Comparison of ENCODE assay signal across 31 cellular contexts in genomic region chr1:29896300-29896699, GRCh38.
"Had no signal": no experiment of that assay in that cellular context is flagged by ENCODE, and none has a peak within 500 bp of the region (broad histone marks: within the 10 kb centered on the region; RNA-seq: fewer than 3 reads in every experiment).

No MANE protein-coding gene starts in this region.

- H3K27ac Mint-ChIP-seq: activated CD4-positive, alpha-beta memory T cell treated with anti-CD3 and anti-CD28 coated beads for 36 hours; activated CD4-positive, alpha-beta T cell treated with anti-CD3 and anti-CD28 coated beads for 36 hours; activated CD4-positive, alpha-beta T cell treated with anti-CD3 and anti-CD28 coated beads, Interleukin-2, amount 10 ng/mL, durations not matched to agents 24 days and 14 days; activated CD8-positive, alpha-beta memory T cell treated with anti-CD3 and anti-CD28 coated beads, Interleukin-2, amount 10 ng/mL, durations not matched to agents 7 days and 5 days; activated CD8-positive, alpha-beta T cell treated with anti-CD3 and anti-CD28 coated beads, Interleukin-2, amount 10 ng/mL, durations not matched to agents 7 days and 5 days; activated naive CD4-positive, alpha-beta T cell treated with anti-CD3 and anti-CD28 coated beads for 36 hours; activated naive CD4-positive, alpha-beta T cell treated with anti-CD3 and anti-CD28 coated beads, Interleukin-2, amount 50 U/mL, for 24 hours; activated naive CD8-positive, alpha-beta T cell treated with anti-CD3 and anti-CD28 coated beads for 36 hours; activated naive CD8-positive, alpha-beta T cell treated with anti-CD3 and anti-CD28 coated beads, Interleukin-2, amount 50 U/mL, for 24 hours; activated T-helper 1 cell treated with anti-CD3 and anti-CD28 coated beads, Interleukin-12 subunit alpha, Interleukin-12 subunit beta, Interleukin-2, Interleukin-4 antibody, amounts not matched to agents 30 ng/mL and 10 ng/mL and 1 ng/mL, durations not matched to agents 14 hours and 24 hours and 36 hours; activated T-helper 2 cell treated with anti-CD3 and anti-CD28 coated beads, Interferon-gamma antibody, Interleukin-2, Interleukin-4, amounts not matched to agents 10 μg/mL and 5 μg/mL and 100 μg/mL, durations not matched to agents 14 hours and 24 hours and 36 hours had no signal

- ATAC-seq: activated CD4-positive, alpha-beta T cell treated with anti-CD3 and anti-CD28 coated beads for 36 hours; activated CD8-positive, alpha-beta memory T cell treated with anti-CD3 and anti-CD28 coated beads, Interleukin-2, amount 10 ng/mL, durations not matched to agents 7 days and 5 days; activated CD8-positive, alpha-beta T cell treated with anti-CD3 and anti-CD28 coated beads, Interleukin-2, amount 10 ng/mL, durations not matched to agents 7 days and 5 days; activated naive CD8-positive, alpha-beta T cell treated with anti-CD3 and anti-CD28 coated beads, Interleukin-2, amount 50 U/mL, for 24 hours; gastroesophageal sphincter had no signal

- H3K4me1 Mint-ChIP-seq: activated CD4-positive, alpha-beta T cell treated with anti-CD3 and anti-CD28 coated beads for 36 hours; activated CD4-positive, alpha-beta T cell treated with anti-CD3 and anti-CD28 coated beads, Interleukin-2, amount 10 ng/mL, durations not matched to agents 24 days and 14 days; activated CD8-positive, alpha-beta memory T cell treated with anti-CD3 and anti-CD28 coated beads, Interleukin-2, amount 10 ng/mL, durations not matched to agents 7 days and 5 days; activated naive CD4-positive, alpha-beta T cell treated with anti-CD3 and anti-CD28 coated beads, Interleukin-2, amount 50 U/mL, for 24 hours; activated naive CD8-positive, alpha-beta T cell treated with anti-CD3 and anti-CD28 coated beads for 36 hours; activated naive CD8-positive, alpha-beta T cell treated with anti-CD3 and anti-CD28 coated beads, Interleukin-2, amount 50 U/mL, for 24 hours had no signal

- DNase-seq: activated CD4-positive, alpha-beta memory T cell treated with anti-CD3 and anti-CD28 coated beads for 36 hours; activated CD4-positive, alpha-beta T cell treated with anti-CD3 and anti-CD28 coated beads for 36 hours; activated CD4-positive, alpha-beta T cell treated with anti-CD3 and anti-CD28 coated beads, Interleukin-2, amount 10 ng/mL, durations not matched to agents 24 days and 14 days; activated CD4-positive, CD25-positive, alpha-beta regulatory T cell; activated CD4-positive, CD25-positive, alpha-beta regulatory T cell treated with anti-CD3 and anti-CD28 coated beads, Interleukin-2, amount 50 U/mL, for 72 hours; activated CD8-positive, alpha-beta memory T cell treated with anti-CD3 and anti-CD28 coated beads, Interleukin-2, amount 10 ng/mL, durations not matched to agents 7 days and 5 days; activated CD8-positive, alpha-beta memory T cell treated with anti-CD3 and anti-CD28 coated beads, Interleukin-2, amount 50 U/mL, for 4 hours; activated CD8-positive, alpha-beta T cell treated with anti-CD3 and anti-CD28 coated beads, Interleukin-2, amount 10 ng/mL, durations not matched to agents 7 days and 5 days; activated effector memory CD4-positive, alpha-beta T cell treated with anti-CD3 and anti-CD28 coated beads, Interleukin-2, amount 50 U/mL, for 16 hours; activated naive CD4-positive, alpha-beta T cell treated with anti-CD3 and anti-CD28 coated beads for 36 hours; activated naive CD8-positive, alpha-beta T cell treated with anti-CD3 and anti-CD28 coated beads for 36 hours; activated naive CD8-positive, alpha-beta T cell treated with anti-CD3 and anti-CD28 coated beads, Interleukin-2, amount 50 U/mL, for 24 hours; activated T-cell treated with anti-CD3 and anti-CD28 coated beads, Interleukin-2, amount 50 U/mL, for 1 hour; activated T-cell treated with anti-CD3 and anti-CD28 coated beads, Interleukin-2, amount 50 U/mL, for 48 hours; amygdala; aorta; caudate nucleus; effector CD8-positive, alpha-beta T cell; esophagus squamous epithelium; foreskin melanocyte; T-helper 2 cell had no signal

- H3K27ac ChIP-seq: adrenal gland, body of pancreas, epithelial cell of prostate, esophagus squamous epithelium, gastroesophageal sphincter had no signal

- H3K9me3 ChIP-seq: adrenal gland, body of pancreas, esophagus squamous epithelium, gastroesophageal sphincter had no signal

- H3K27me3 ChIP-seq: body of pancreas had no signal

- H3K9me3 Mint-ChIP-seq: activated CD4-positive, alpha-beta memory T cell treated with anti-CD3 and anti-CD28 coated beads for 36 hours; activated CD4-positive, alpha-beta T cell treated with anti-CD3 and anti-CD28 coated beads, Interleukin-2, amount 10 ng/mL, durations not matched to agents 24 days and 14 days; activated naive CD4-positive, alpha-beta T cell treated with anti-CD3 and anti-CD28 coated beads for 36 hours; activated naive CD4-positive, alpha-beta T cell treated with anti-CD3 and anti-CD28 coated beads, Interleukin-2, amount 50 U/mL, for 24 hours; activated naive CD8-positive, alpha-beta T cell treated with anti-CD3 and anti-CD28 coated beads for 36 hours; activated naive CD8-positive, alpha-beta T cell treated with anti-CD3 and anti-CD28 coated beads, Interleukin-2, amount 50 U/mL, for 24 hours; activated T-helper 1 cell treated with anti-CD3 and anti-CD28 coated beads, Interleukin-12 subunit alpha, Interleukin-12 subunit beta, Interleukin-2, Interleukin-4 antibody, amounts not matched to agents 30 ng/mL and 10 ng/mL and 1 ng/mL, durations not matched to agents 14 hours and 24 hours and 36 hours; activated T-helper 2 cell treated with anti-CD3 and anti-CD28 coated beads, Interferon-gamma antibody, Interleukin-2, Interleukin-4, amounts not matched to agents 10 μg/mL and 5 μg/mL and 100 μg/mL, durations not matched to agents 14 hours and 24 hours and 36 hours had no signal

- H3K36me3 ChIP-seq: adrenal gland, esophagus squamous epithelium, gastroesophageal sphincter had no signal

- FAIRE-seq: colon, endometrium, endothelial cell of umbilical vein had no signal

- H3K4me3 Mint-ChIP-seq: activated CD4-positive, alpha-beta memory T cell treated with anti-CD3 and anti-CD28 coated beads for 36 hours; activated CD4-positive, alpha-beta T cell treated with anti-CD3 and anti-CD28 coated beads for 36 hours; activated CD4-positive, alpha-beta T cell treated with anti-CD3 and anti-CD28 coated beads, Interleukin-2, amount 10 ng/mL, durations not matched to agents 24 days and 14 days; activated CD8-positive, alpha-beta memory T cell treated with anti-CD3 and anti-CD28 coated beads, Interleukin-2, amount 10 ng/mL, durations not matched to agents 7 days and 5 days; activated CD8-positive, alpha-beta T cell treated with anti-CD3 and anti-CD28 coated beads, Interleukin-2, amount 10 ng/mL, durations not matched to agents 7 days and 5 days; activated naive CD4-positive, alpha-beta T cell treated with anti-CD3 and anti-CD28 coated beads for 36 hours; activated naive CD4-positive, alpha-beta T cell treated with anti-CD3 and anti-CD28 coated beads, Interleukin-2, amount 50 U/mL, for 24 hours; activated naive CD8-positive, alpha-beta T cell treated with anti-CD3 and anti-CD28 coated beads for 36 hours; activated naive CD8-positive, alpha-beta T cell treated with anti-CD3 and anti-CD28 coated beads, Interleukin-2, amount 50 U/mL, for 24 hours; activated T-helper 1 cell treated with anti-CD3 and anti-CD28 coated beads, Interleukin-12 subunit alpha, Interleukin-12 subunit beta, Interleukin-2, Interleukin-4 antibody, amounts not matched to agents 30 ng/mL and 10 ng/mL and 1 ng/mL, durations not matched to agents 14 hours and 24 hours and 36 hours had no signal

- H3K36me3 Mint-ChIP-seq: activated CD4-positive, alpha-beta memory T cell treated with anti-CD3 and anti-CD28 coated beads for 36 hours; activated CD8-positive, alpha-beta memory T cell treated with anti-CD3 and anti-CD28 coated beads, Interleukin-2, amount 10 ng/mL, durations not matched to agents 7 days and 5 days; activated naive CD4-positive, alpha-beta T cell treated with anti-CD3 and anti-CD28 coated beads, Interleukin-2, amount 50 U/mL, for 24 hours; activated naive CD8-positive, alpha-beta T cell treated with anti-CD3 and anti-CD28 coated beads for 36 hours had no signal

- H3K4me3 ChIP-seq: adrenal gland, body of pancreas, esophagus squamous epithelium, gastroesophageal sphincter had no signal

- H3K4me1 ChIP-seq: adrenal gland, body of pancreas, esophagus squamous epithelium had no signal
